ENCODE assay signal across 11 cellular contexts in genomic region chr12:119803391-119803791, GRCh38.
DNase-seq lines count a peak whose midpoint lies in the region; ATAC-seq and TF ChIP-seq lines count a peak whose summit lies in the region.
"Had no signal": no experiment of that assay in that cellular context is flagged by ENCODE, and none has a peak within 500 bp of the region (broad histone marks: within the 10 kb centered on the region; RNA-seq: fewer than 3 reads in every experiment).

No MANE protein-coding gene starts in this region.

- TF ChIP-seq CTCF in lower lobe of right lung (IDR thresholded peaks at IDR 0.05) (no peak), RWPE1 (conservative IDR thresholded peaks at IDR 0.05; ENCODE audit: low read depth) (no peak)

- H3K4me3 ChIP-seq in esophagus (ENCODE audit: low read depth in 1 of 2, low read length in 2 of 2) (peak overlapping the region; percentile 25 to 40), lower lobe of right lung (peak overlapping the region; percentile 22), subcutaneous abdominal adipose tissue (ENCODE audit: low read depth in 1 of 5, low read length in 5 of 5) (peak overlapping the region in 4 of 5 donors; percentile 29 to 52 (median 48))

- H3K4me1 ChIP-seq in esophagus (ENCODE audit: control insufficient read depth in 2 of 2, insufficient read depth in 2 of 2, low read length in 1 of 2), result peaks cover 0 to 4% of the 10 kb centered on the region in 2 donors
- peaks cover 10% of the 10 kb centered on the region for H3K4me1 ChIP-seq in lower lobe of right lung
- H3K4me1 ChIP-seq in subcutaneous abdominal adipose tissue (ENCODE audit: control insufficient read depth in 5 of 5, insufficient read depth in 5 of 5, low read length in 5 of 5), result peaks cover 0 to 20% (median 13%) of the 10 kb centered on the region in 5 donors

- CTCF ChIA-PET in RWPE1 (lab: Yijun Ruan, JAX), result no interaction called here

- H3K9ac ChIP-seq in subcutaneous abdominal adipose tissue (ENCODE audit: low read length in 5 of 5), result no peak overlapping the region

- ATAC-seq in lower lobe of right lung, result peak; percentile 47 to 49
- ATAC-seq in GM19397 (IDR thresholded peaks at IDR 0.05; ENCODE audit: unreplicated experiment), result no peak
- ATAC-seq: stimulated activated naive CD8-positive, alpha-beta T cell treated with anti-CD3 and anti-CD28 coated beads, Interleukin-15, amount 100 ng/mL, for 72 hours had no signal

- intact Hi-C loops in lower lobe of right lung (cut with DNase I), result no loop called here

- H3K27ac ChIP-seq in esophagus (ENCODE audit: low read depth in 2 of 2, low read length in 1 of 2) (no peak overlapping the region), lower lobe of right lung (no peak overlapping the region), subcutaneous abdominal adipose tissue (ENCODE audit: low read depth, low read length) (no peak overlapping the region), RWPE1 (no peak overlapping the region)

- 39 to 40% methylated on average over 16 of the region's 16 CpGs for WGBS in esophagus, 2 donors

- DNase-seq in NCI-H2227 treated with DMSO at 0.1 percent for 48 hours (lab: John Stamatoyannopoulos, UW) (peak; percentile 34), lower lobe of right lung (no peak), H4 (ENCODE audit: low spot score) (no peak), RWPE1 (ENCODE audit: low spot score) (no peak)
- DNase-seq in effector CD8-positive, alpha-beta T cell (lab: John Stamatoyannopoulos, UW), result no peak
- DNase-seq: activated T-cell treated with anti-CD3 and anti-CD28 coated beads, Interleukin-2, amount 50 U/mL, for 1 hour; RPMI8226; stimulated activated naive CD8-positive, alpha-beta T cell treated with anti-CD3 and anti-CD28 coated beads, Interleukin-15, amount 100 ng/mL, for 72 hours had no signal

- H3K27me3 ChIP-seq in esophagus (ENCODE audit: control insufficient read depth in 1 of 2, insufficient read depth in 2 of 2, low read length in 2 of 2) (no peaks in the 10 kb centered on the region), lower lobe of right lung (ENCODE audit: low read depth) (no peaks in the 10 kb centered on the region), subcutaneous abdominal adipose tissue (ENCODE audit: control insufficient read depth in 5 of 5, insufficient read depth in 4 of 5, low read length in 5 of 5) (peaks cover 0 to 7% (median 3%) of the 10 kb centered on the region in 5 donors)

- H3K9me3 ChIP-seq in esophagus (ENCODE audit: control insufficient read depth in 2 of 2, insufficient read depth in 1 of 2, low read depth in 1 of 2, low read length in 1 of 2), result no peaks in the 10 kb centered on the region
- H3K9me3 ChIP-seq in lower lobe of right lung, result no peaks in the 10 kb centered on the region
- no peaks in the 10 kb centered on the region for H3K9me3 ChIP-seq in subcutaneous abdominal adipose tissue (ENCODE audit: control insufficient read depth in 5 of 5, low read length in 5 of 5)

- POLR2A ChIA-PET in RWPE1 (lab: Yijun Ruan, JAX; ENCODE audit: low non-redundant PET), result no interaction called here

- H3K36me3 ChIP-seq in esophagus (ENCODE audit: control insufficient read depth in 2 of 2, insufficient read depth in 2 of 2, low read length in 1 of 2) (no peaks in the 10 kb centered on the region), lower lobe of right lung (no peaks in the 10 kb centered on the region), subcutaneous abdominal adipose tissue (ENCODE audit: control insufficient read depth in 5 of 5, insufficient read depth in 5 of 5, low read length in 5 of 5) (no peaks in the 10 kb centered on the region)
